Comparison of ENCODE assay signal across 2 cellular contexts in genomic region chr3:44771424-44772098, GRCh38.
TF ChIP-seq lines count a peak whose summit lies in the region.

No MANE protein-coding gene starts in this region.

TF ChIP-seq in HEK293, 187 proteins besides CTCF, POLR2A, EP300 and RAD21:
- TF ChIP-seq SETDB1 (IDR thresholded peaks at IDR 0.05; ENCODE audit: insufficient read length, low read length) (peak; percentile 4), ZNF521 (tag by site-specific recombination; IDR thresholded peaks at IDR 0.05) (no peak), ZNF776 (tag by site-specific recombination; IDR thresholded peaks at IDR 0.05; ENCODE audit: borderline replicate concordance) (no peak)
TF ChIP-seq in HEK293: peak in this region for 1.

TF ChIP-seq in K562, 482 proteins besides CTCF, POLR2A, EP300 and RAD21:
- TF ChIP-seq ZNF717 (CRISPR knock-in tag; IDR thresholded peaks at IDR 0.05) (no peak), CBX1 (IDR thresholded peaks at IDR 0.05; ENCODE audit: low read depth) (no peak), ZNF280B (CRISPR knock-in tag; IDR thresholded peaks at IDR 0.05) (0 out of 2 replicates have a peak, but pooled peaks have one; percentile 69), TRIM28 (IDR thresholded peaks at IDR 0.05) (peak; percentile 82), SP1 (CRISPR knock-in tag; IDR thresholded peaks at IDR 0.05) (no peak), MAFG (tag; conservative IDR thresholded peaks at IDR 0.05) (peak; percentile 31; the same call in 1 of the 2 replicates), ZNF316 (IDR thresholded peaks at IDR 0.05) (peak; percentile 79), C11orf30 (IDR thresholded peaks at IDR 0.05; ENCODE audit: low read depth) (peak; percentile 62), E2F6 (IDR thresholded peaks at IDR 0.05; ENCODE audit: borderline replicate concordance in 1 of 2, extremely low read depth in 1 of 2, insufficient read depth in 1 of 2, insufficient read length in 1 of 2, low read depth in 1 of 2, low read length in 1 of 2, poor library complexity in 1 of 2, severe bottlenecking in 1 of 2) (no peak)
